ENCODE assay signal across 9 cellular contexts in genomic region chr13:45047394-45048328, GRCh38. TPM values are rescaled to one million over a fixed set of nuclear protein-coding genes. Genes with fewer than 3 reads are reported as not detected.
DNase-seq lines count a peak whose midpoint lies in the region; ATAC-seq, FAIRE-seq and TF ChIP-seq lines count a peak whose summit lies in the region.
"Had no signal": no experiment of that assay in that cellular context is flagged by ENCODE, and none has a peak within 500 bp of the region (broad histone marks: within the 10 kb centered on the region; RNA-seq: fewer than 3 reads in every experiment).

No MANE protein-coding gene starts in this region.

- no peaks in the 10 kb centered on the region for H3K9me3 Mint-ChIP-seq in CD8-positive, alpha-beta memory T cell

- H3K4me3 Mint-ChIP-seq in CD8-positive, alpha-beta memory T cell, result peak overlapping the region; percentile 31 to 75 (median 73)

- peak overlapping the region; percentile 42 for H3K4me2 ChIP-seq in SU-DHL-6 (ENCODE audit: low read depth, low read length, poor library complexity, severe bottlenecking)

- no peaks in the 10 kb centered on the region for H3K9me3 ChIP-seq in CD8-positive, alpha-beta memory T cell (ENCODE audit: low read length)
- H3K9me3 ChIP-seq in SU-DHL-6 (ENCODE audit: insufficient read depth, low read length) (no peaks in the 10 kb centered on the region), cardiac muscle cell (ENCODE audit: low read depth) (no peaks in the 10 kb centered on the region), pancreas (no peaks in the 10 kb centered on the region), thoracic aorta (no peaks in the 10 kb centered on the region)

- no peaks in the 10 kb centered on the region for H3K79me2 ChIP-seq in SU-DHL-6 (ENCODE audit: insufficient read depth, low read length)

- intact Hi-C loops in pancreas (cut with DNase I), result loop anchor here in 2 of 3 donors (2.0 to 10.0 kb wide), 3 partner anchors 233 to 257 kb away; no protein-coding TSS in a partner anchor

- DNase-seq in CD8-positive, alpha-beta memory T cell, result peak; percentile 56 to 82 (median 65)
- peak; percentile 82 for DNase-seq in NB4 (ENCODE audit: low read depth)
- DNase-seq in activated naive CD8-positive, alpha-beta T cell treated with anti-CD3 and anti-CD28 coated beads, Interleukin-2, amount 50 U/mL, for 16 hours (ENCODE audit: low read depth, low spot score), result peak; percentile 62
- DNase-seq in cardiac muscle cell (ENCODE audit: low read depth in 1 of 2, low spot score in 1 of 2), result peak; percentile 85 to 88
- peak; percentile 56 to 83 (median 66) for DNase-seq in pancreas
- DNase-seq in thoracic aorta (ENCODE audit: low spot score), result peak; percentile 16

- CTCF ChIA-PET in CD8-positive, alpha-beta memory T cell (lab: Charles Lee), result interaction anchor here (0.7 to 5.8 kb wide), 28 partner anchors 7 to 557 kb away, joined by 3 to 70 read pairs (median 4); partner anchors contain the start of gene TPT1

- POLR2A ChIA-PET in CD8-positive, alpha-beta memory T cell (lab: Charles Lee), result no interaction called here

- H2AFZ ChIP-seq in SU-DHL-6 (ENCODE audit: low read depth, low read length, severe bottlenecking), result no peak overlapping the region

- TF ChIP-seq POLR2A in NB4 (IDR thresholded peaks at IDR 0.05; ENCODE audit: extremely low read depth, insufficient read length), result no peak

- peak overlapping the region in 2 of 8 donors; percentile 2 to 33 for H3K27ac Mint-ChIP-seq in CD8-positive, alpha-beta memory T cell

- ATAC-seq in GM21619 (IDR thresholded peaks at IDR 0.05; ENCODE audit: unreplicated experiment), result peak; percentile 72
- peak; percentile 98 to 100 (median 99) for ATAC-seq in pancreas
- ATAC-seq in thoracic aorta (ENCODE audit: insufficient number of reproducible peaks, low FRiP score, low read depth), result peak; percentile 67

- H3K27me3 Mint-ChIP-seq in CD8-positive, alpha-beta memory T cell, result peaks cover 2 to 12% of the 10 kb centered on the region in 2 donors

- H3K4me1 Mint-ChIP-seq in CD8-positive, alpha-beta memory T cell, result peaks cover 5 to 12% (median 7%) of the 10 kb centered on the region in 3 donors

- no peaks in the 10 kb centered on the region for H3F3A ChIP-seq in SU-DHL-6 (ENCODE audit: insufficient read depth)

- no peaks in the 10 kb centered on the region for H3K9me2 ChIP-seq in SU-DHL-6 (replicated peaks; ENCODE audit: insufficient read depth, low read length)

- no peak overlapping the region; the same call in 1 of the 2 replicates for H3K9ac ChIP-seq in SU-DHL-6 (ENCODE audit: low read length)

- H3K36me3 Mint-ChIP-seq in CD8-positive, alpha-beta memory T cell, result peaks cover 0 to 2% (median 0%) of the 10 kb centered on the region in 3 donors

- H3K4me3 ChIP-seq in CD8-positive, alpha-beta memory T cell (ENCODE audit: low read length), result peak overlapping the region; percentile 16
- no peak overlapping the region for H3K4me3 ChIP-seq in NB4 (ENCODE audit: low read depth, low read length)
- H3K4me3 ChIP-seq in SU-DHL-6 (ENCODE audit: insufficient read depth, low read length, poor library complexity, severe bottlenecking), result no peak overlapping the region
- peak overlapping the region; percentile 47 for H3K4me3 ChIP-seq in cardiac muscle cell
- H3K4me3 ChIP-seq in pancreas, result peak overlapping the region in 3 of 4 donors; percentile 11 to 38 (median 36)
- H3K4me3 ChIP-seq in thoracic aorta, result peak overlapping the region; percentile 66

- TF ChIP-seq CTCF in NB4 (IDR thresholded peaks at IDR 0.05; ENCODE audit: low read depth, low read length) (peak; percentile 94), SU-DHL-6 (IDR thresholded peaks at IDR 0.05; ENCODE audit: insufficient read depth, low read length, poor library complexity, severe bottlenecking) (peak; percentile 69), cardiac muscle cell (IDR thresholded peaks at IDR 0.05; ENCODE audit: low read depth, low read length) (peak; percentile 92), pancreas (IDR thresholded peaks at IDR 0.05) (peak; percentile 25 to 73 (median 67)), thoracic aorta (IDR thresholded peaks at IDR 0.05) (peak; percentile 83)

- no peaks in the 10 kb centered on the region for H3K4me1 ChIP-seq in CD8-positive, alpha-beta memory T cell (ENCODE audit: insufficient read depth, low read length)
- peaks cover 1% of the 10 kb centered on the region for H3K4me1 ChIP-seq in cardiac muscle cell (ENCODE audit: low read depth)
- H3K4me1 ChIP-seq in pancreas, result no peaks in the 10 kb centered on the region
- peaks cover 0 to 13% of the 10 kb centered on the region in 2 donors for H3K4me1 ChIP-seq in thoracic aorta (ENCODE audit: control insufficient read depth in 1 of 2, low read depth in 2 of 2)

- H4K20me1 ChIP-seq in SU-DHL-6 (ENCODE audit: low read depth, low read length), result no peaks in the 10 kb centered on the region

- WGBS in pancreas, 2 donors, result 11 to 14% methylated on average over 10 of the region's 10 CpGs

- H3K36me3 ChIP-seq in CD8-positive, alpha-beta memory T cell (ENCODE audit: insufficient read depth, low read length), result no peaks in the 10 kb centered on the region
- H3K36me3 ChIP-seq in SU-DHL-6 (ENCODE audit: low read length), result no peaks in the 10 kb centered on the region
- no peaks in the 10 kb centered on the region for H3K36me3 ChIP-seq in cardiac muscle cell
- H3K36me3 ChIP-seq in pancreas, result no peaks in the 10 kb centered on the region
- no peaks in the 10 kb centered on the region for H3K36me3 ChIP-seq in thoracic aorta

- no peak overlapping the region for H3K27ac ChIP-seq in CD8-positive, alpha-beta memory T cell (ENCODE audit: low read depth, low read length)
- H3K27ac ChIP-seq in SU-DHL-6 (ENCODE audit: low read depth, low read length) (no peak overlapping the region), cardiac muscle cell (no peak overlapping the region), pancreas (no peak overlapping the region), thoracic aorta (no peak overlapping the region)

- H3K27me3 ChIP-seq in CD8-positive, alpha-beta memory T cell (ENCODE audit: insufficient read depth, low read length, poor library complexity, severe bottlenecking), result no peaks in the 10 kb centered on the region
- H3K27me3 ChIP-seq in SU-DHL-6 (ENCODE audit: low read length) (no peaks in the 10 kb centered on the region), cardiac muscle cell (no peaks in the 10 kb centered on the region), pancreas (no peaks in the 10 kb centered on the region), thoracic aorta (replicated peaks; ENCODE audit: insufficient read depth) (no peaks in the 10 kb centered on the region)

- no peak for FAIRE-seq in pancreas (lab: Jason Lieb, UNC)
- FAIRE-seq: colon had no signal

RNA-seq across cellular contexts. Expression of gene GPALPP1, which starts 58.3 kb away (rescaled TPM):
- total RNA-seq in CD8-positive, alpha-beta memory T cell, result 10 to 100 TPM; 26.6 to 29.8 TPM
- polyA plus RNA-seq in CD8-positive, alpha-beta memory T cell, result 18.3 TPM
- total RNA-seq in cardiac muscle cell, result 28.3 and 38.7 TPM in 2 replicates
- polyA plus RNA-seq in cardiac muscle cell, result 16.8 and 30.0 TPM in 2 replicates
- 10 to 100 TPM in 1 of 6 donors, 1 to 10 TPM in 5; 6.4 to 13.3 (median 9.1) TPM for total RNA-seq in pancreas
- 1 to 10 TPM; 4.3 to 8.5 TPM for polyA plus RNA-seq in pancreas
- 10 to 100 TPM; 33.6 to 34.3 TPM for total RNA-seq in thoracic aorta

RNA-seq across cellular contexts. Expression of gene NUFIP1, which starts 58.4 kb away (rescaled TPM):
- total RNA-seq in CD8-positive, alpha-beta memory T cell, result 10 to 100 TPM; 11.1 to 11.8 TPM
- 4.0 TPM for polyA plus RNA-seq in CD8-positive, alpha-beta memory T cell
- total RNA-seq in cardiac muscle cell, result 3.0 and 4.7 TPM in 2 replicates
- polyA plus RNA-seq in cardiac muscle cell, result 5.7 and 7.5 TPM in 2 replicates
- total RNA-seq in pancreas, result 1 to 10 TPM; 1.1 to 3.0 (median 2.0) TPM
- 1 to 10 TPM; 1.3 to 2.4 TPM for polyA plus RNA-seq in pancreas
- 1 to 10 TPM in 1 of 2 donors, under 1 TPM in 1; 0.54 to 4.5 TPM for total RNA-seq in thoracic aorta

Comparison
In these comparisons a context has a peak if more than half of its experiments do, and no peak if none do; other contexts are left out.
1. DNase-seq: peak in every context shown above with its lines; median percentile 86 in cardiac muscle cell; 82 in NB4; 66 in pancreas; 65 in CD8-positive, alpha-beta memory T cell; 62 in activated naive CD8-positive, alpha-beta T cell treated with anti-CD3 and anti-CD28 coated beads, Interleukin-2, amount 50 U/mL, for 16 hours; 16 in thoracic aorta.
2. H3K4me3 ChIP-seq: peak in CD8-positive, alpha-beta memory T cell (single experiment), cardiac muscle cell (single experiment), pancreas (3 of 4) and thoracic aorta (single experiment); none in NB4 (single experiment) and SU-DHL-6 (single experiment).
3. Peak in every context shown above with its lines, with median percentiles within 50 percentile points of each other: ATAC-seq and CTCF ChIP-seq.